ENCODE assay signal across 8 cellular contexts in genomic region chr1:209073879-209074278, GRCh38.
"Had no signal": no experiment of that assay in that cellular context is flagged by ENCODE, and none has a peak within 500 bp of the region (broad histone marks: within the 10 kb centered on the region; RNA-seq: fewer than 3 reads in every experiment).

No MANE protein-coding gene starts in this region.

- H3K4me1 ChIP-seq: HAP-1 had no signal

- DNase-seq: GM23248, GOT3, H7, HFFc6, KBM-7 had no signal

- H3K4me3 Mint-ChIP-seq: HFFc6, IgD-negative memory B cell had no signal

- H3K27ac ChIP-seq: GM23248 had no signal

- ATAC-seq: HCT116 had no signal

- H3K27me3 Mint-ChIP-seq: IgD-negative memory B cell had no signal

- H3K27ac Mint-ChIP-seq: HFFc6, IgD-negative memory B cell had no signal

- H3K4me1 Mint-ChIP-seq: IgD-negative memory B cell had no signal

- H3K4me3 ChIP-seq: GM23248, HAP-1 had no signal

- H3K9me3 ChIP-seq: HAP-1 had no signal

- H3K36me3 ChIP-seq: HAP-1 had no signal

- H3K9ac ChIP-seq: GM23248 had no signal

- H2AFZ ChIP-seq: GM23248 had no signal

- H3K36me3 Mint-ChIP-seq: IgD-negative memory B cell had no signal
